ENCODE assay signal across 19 cellular contexts in the genomic region with DNA sequence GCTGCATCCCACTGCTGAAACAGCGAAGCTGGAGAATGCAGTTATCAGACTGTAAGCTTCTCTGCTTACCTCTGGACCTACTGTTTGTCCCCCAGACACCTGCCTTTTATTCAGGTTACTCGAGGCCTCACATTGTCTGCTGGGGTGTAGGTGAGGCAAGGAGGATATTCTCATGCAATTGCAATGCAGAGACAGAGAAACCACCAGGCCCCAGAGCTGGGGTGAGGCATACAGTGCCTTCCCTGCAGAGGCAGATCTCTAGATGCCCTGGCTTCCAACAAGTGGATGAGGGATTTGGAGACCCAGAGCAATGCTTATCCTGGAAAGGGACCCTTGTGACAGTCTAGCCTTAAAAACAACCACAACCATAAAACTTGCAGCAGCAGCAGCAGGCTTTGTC.
DNase-seq lines count a peak whose midpoint lies in the region; ATAC-seq, FAIRE-seq and TF ChIP-seq lines count a peak whose summit lies in the region.
"Had no signal": no experiment of that assay in that cellular context is flagged by ENCODE, and none has a peak within 500 bp of the region (broad histone marks: within the 10 kb centered on the region; RNA-seq: fewer than 3 reads in every experiment).

No MANE protein-coding gene starts in this region.

- no peak overlapping the region for H3K56ac ChIP-seq in H9 (ENCODE audit: insufficient read length, low read depth, low read length)
- H3K56ac ChIP-seq in H1 (replicated peaks; ENCODE audit: insufficient read length, low read depth, low read length) = no peak overlapping the region

- no peak overlapping the region for H3K4me3 Mint-ChIP-seq in H9
- H3K4me3 Mint-ChIP-seq: B cell; CD8-positive, alpha-beta T cell; HFFc6 had no signal

- no peaks in the 10 kb centered on the region for H3K36me3 ChIP-seq in H1 (ENCODE audit: control insufficient read depth in 2 of 4, insufficient read depth in 4 of 4, low read length in 3 of 4)

- TF ChIP-seq RAD21 in H1 (IDR thresholded peaks at IDR 0.05 in 1 of 2, conservative IDR thresholded peaks at IDR 0.05 in 1 of 2; ENCODE audit: low read depth in 2 of 2, low read length in 2 of 2) = 0 out of 4 replicates have a peak, but pooled peaks of 1 of the 2 experiments have one; percentile 3

- H3K9ac ChIP-seq in H9 (ENCODE audit: extremely low read depth, insufficient read length, low read length) (no peak overlapping the region), H1 (replicated peaks in 1 of 4; ENCODE audit: extremely low read depth in 1 of 4, low read depth in 3 of 4, low read length in 3 of 4) (no peak overlapping the region)
- H3K9ac ChIP-seq: BLaER1 treated with 17β-estradiol and CSF1 and Interleukin-3, amounts not matched to agents 10 nM and 100 nM had no signal

- no peaks in the 10 kb centered on the region for H3K79me1 ChIP-seq in H9 (ENCODE audit: insufficient read depth, low read depth, low read length, poor library complexity, severe bottlenecking)
- H3K79me1 ChIP-seq in H1 (ENCODE audit: low read depth, low read length) = no peaks in the 10 kb centered on the region

- no peaks in the 10 kb centered on the region for H3K27me3 Mint-ChIP-seq in H9 (ENCODE audit: low read depth)
- H3K27me3 Mint-ChIP-seq: B cell had no signal

- TF ChIP-seq EP300 in H1 (IDR thresholded peaks at IDR 0.05; ENCODE audit: borderline replicate concordance in 1 of 2, low read depth in 2 of 2, low read length in 2 of 2) = no peak

- H3K27ac Mint-ChIP-seq in H9 = peak overlapping the region in 2 of 3 experiments; percentile 44 to 79; a peak in 2 of 7 replicates
- H3K27ac Mint-ChIP-seq: B cell; CD8-positive, alpha-beta T cell; HFFc6 had no signal

- H3K27ac ChIP-seq in H9 (ENCODE audit: insufficient read length, low read depth, low read length) (no peak overlapping the region), H1 (ENCODE audit: low read depth, low read length) (no peak overlapping the region; the same call in 1 of the 2 replicates)
- H3K27ac ChIP-seq: BLaER1 treated with 17β-estradiol and CSF1 and Interleukin-3, amounts not matched to agents 10 nM and 100 nM had no signal

- H4K20me1 ChIP-seq in H9 (ENCODE audit: control insufficient read depth, insufficient read depth, insufficient read length) (no peaks in the 10 kb centered on the region), H1 (replicated peaks in 1 of 2; ENCODE audit: control insufficient read depth in 1 of 2, insufficient read depth in 2 of 2, low read length in 2 of 2) (no peaks in the 10 kb centered on the region)
- H4K20me1 ChIP-seq: BLaER1 treated with 17β-estradiol and CSF1 and Interleukin-3, amounts not matched to agents 10 nM and 100 nM had no signal

- no peaks in the 10 kb centered on the region for H3K79me2 ChIP-seq in H9 (ENCODE audit: insufficient read depth, low read length)
- H3K79me2 ChIP-seq in H1 (ENCODE audit: control insufficient read depth in 1 of 2, insufficient read depth in 2 of 2, low read length in 2 of 2) = no peaks in the 10 kb centered on the region

- no peak for TF ChIP-seq POLR2A in H1 (IDR thresholded peaks at IDR 0.05; ENCODE audit: control extremely low read depth in 1 of 2, low read depth in 2 of 2, low read length in 2 of 2)

- H4K5ac ChIP-seq in H9 (ENCODE audit: insufficient read length, low read depth, low read length) (no peak overlapping the region), H1 (ENCODE audit: insufficient read length, low read depth, low read length) (no peak overlapping the region)

- no peaks in the 10 kb centered on the region; the same call in 1 of the 2 replicates for H3K4me1 ChIP-seq in H9 (ENCODE audit: insufficient read depth, low read length)
- H3K4me1 ChIP-seq in H1 (replicated peaks in 1 of 4; ENCODE audit: control insufficient read depth in 3 of 4, insufficient read depth in 4 of 4, low read length in 3 of 4) = peaks cover 0 to 6% (median 1%) of the 10 kb centered on the region in 4 experiments; a peak in 2 of 7 replicates

- H2BK20ac ChIP-seq in H9 (ENCODE audit: low read depth, low read length, poor library complexity, severe bottlenecking) = no peak overlapping the region
- H2BK20ac ChIP-seq in H1 (ENCODE audit: low read length) = no peak overlapping the region

- no peak overlapping the region for H3K18ac ChIP-seq in H9 (ENCODE audit: insufficient read length, low read depth, low read length)
- no peak overlapping the region for H3K18ac ChIP-seq in H1 (ENCODE audit: extremely low read depth, low read length)

- H3K9me3 Mint-ChIP-seq in H9 = no peaks in the 10 kb centered on the region; a peak in 1 of 5 replicates
- H3K9me3 Mint-ChIP-seq: CD8-positive, alpha-beta T cell; HFFc6 had no signal

- H2BK12ac ChIP-seq in H9 (ENCODE audit: insufficient read length, low read depth, low read length) (no peak overlapping the region), H1 (ENCODE audit: low read depth, low read length) (0 out of 2 replicates have a peak overlapping the region, but pooled peaks have one; percentile 46)

- no peak overlapping the region for H2BK5ac ChIP-seq in H9 (ENCODE audit: insufficient read length, low read length)
- H2BK5ac ChIP-seq in H1 (ENCODE audit: low read depth, low read length) = 0 out of 2 replicates have a peak overlapping the region, but pooled peaks have one; percentile 19

- H4K8ac ChIP-seq in H9 (replicated peaks; ENCODE audit: insufficient read length, low read depth, low read length) (no peak overlapping the region), H1 (ENCODE audit: extremely low read depth, insufficient read depth, low read length) (no peak overlapping the region)

- H2BK120ac ChIP-seq in H9 (ENCODE audit: low read depth, low read length, poor library complexity, severe bottlenecking) (no peak overlapping the region), H1 (replicated peaks; ENCODE audit: low read depth, low read length) (no peak overlapping the region)

- H2AK5ac ChIP-seq in H9 (ENCODE audit: insufficient read length, low read length) (no peak overlapping the region), H1 (ENCODE audit: low read depth, low read length) (no peak overlapping the region)

- H4K91ac ChIP-seq in H9 (ENCODE audit: insufficient read length, low read depth, low read length) (no peak overlapping the region), H1 (replicated peaks; ENCODE audit: insufficient read length, low read length) (no peak overlapping the region)

- POLR2A ChIA-PET in H1 (lab: Charles Lee; ENCODE audit: partially characterized antibody) = no interaction called here

- no peak for FAIRE-seq in H1 (lab: Jason Lieb, UNC)
- FAIRE-seq: G401.6, GM12891, GM19239, H54, HTR-8/SVneo had no signal

- peaks cover 24 to 29% of the 10 kb centered on the region in 2 experiments for H3K4me1 Mint-ChIP-seq in H9
- H3K4me1 Mint-ChIP-seq: B cell had no signal

- no peak overlapping the region for H2BK15ac ChIP-seq in H9 (ENCODE audit: low read depth, low read length)
- H2BK15ac ChIP-seq in H1 (ENCODE audit: low read length) = no peak overlapping the region

- H3K27me3 ChIP-seq in H9 (ENCODE audit: insufficient read depth, low read length) = no peaks in the 10 kb centered on the region
- H3K27me3 ChIP-seq in H1 (replicated peaks in 1 of 4; ENCODE audit: control insufficient read depth in 3 of 4, extremely low read depth in 1 of 4, insufficient read depth in 3 of 4, low read length in 3 of 4) = no peaks in the 10 kb centered on the region
- H3K27me3 ChIP-seq: BLaER1 treated with 17β-estradiol and CSF1 and Interleukin-3, amounts not matched to agents 10 nM and 100 nM had no signal

- H2AFZ ChIP-seq in H9 (ENCODE audit: low read length) (no peak overlapping the region), H1 (ENCODE audit: low read length) (no peak overlapping the region)

- no peak overlapping the region for H3K4me3 ChIP-seq in H1 (ENCODE audit: extremely low read depth in 1 of 4, insufficient read depth in 2 of 4, low read depth in 3 of 4, low read length in 4 of 4)
- H3K4me3 ChIP-seq: BLaER1 treated with 17β-estradiol and CSF1 and Interleukin-3, amounts not matched to agents 10 nM and 100 nM had no signal

- H3K4me2 ChIP-seq in H9 (ENCODE audit: insufficient read depth, insufficient read length, low read length) (no peak overlapping the region), H1 (ENCODE audit: insufficient read depth in 1 of 2, low read depth in 2 of 2, low read length in 2 of 2) (peak overlapping the region in 1 of 2 experiments; percentile 16; a peak in 2 of 4 replicates)
- H3K4me2 ChIP-seq: BLaER1 treated with 17β-estradiol and CSF1 and Interleukin-3, amounts not matched to agents 10 nM and 100 nM had no signal

- H3T11ph ChIP-seq in H9 (ENCODE audit: low read length) = no peak overlapping the region

- CTCF ChIA-PET in H1 (lab: Charles Lee; ENCODE audit: partially characterized antibody) = interaction anchor here (1.3 kb wide), 1 partner anchor 18 kb away, joined by 3 read pairs; no protein-coding TSS in a partner anchor

- H3K4ac ChIP-seq in H9 (ENCODE audit: low read depth, low read length) (no peak overlapping the region), H1 (replicated peaks; ENCODE audit: insufficient read length, low read depth, low read length) (no peak overlapping the region)

- TF ChIP-seq CTCF in H9 (conservative IDR thresholded peaks at IDR 0.05) = no peak
- no peak for TF ChIP-seq CTCF in H1 (IDR thresholded peaks at IDR 0.05; ENCODE audit: control extremely low read depth in 1 of 3, insufficient read depth in 1 of 3, low read depth in 1 of 3, low read length in 3 of 3)

- no peak overlapping the region for H3K14ac ChIP-seq in H9 (ENCODE audit: insufficient read depth, low read length)
- no peak overlapping the region for H3K14ac ChIP-seq in H1 (ENCODE audit: insufficient read length)

- H3K23ac ChIP-seq in H9 (ENCODE audit: insufficient read length, low read depth, low read length) (no peak overlapping the region), H1 (ENCODE audit: insufficient read length) (no peak overlapping the region)

- peaks cover 0 to 5% (median 0%) of the 10 kb centered on the region in 3 experiments; a peak in 3 of 7 replicates for H3K36me3 Mint-ChIP-seq in H9 (ENCODE audit: insufficient read depth in 1 of 3, low read depth in 3 of 3)

- H3K9me3 ChIP-seq in H9 (ENCODE audit: control insufficient read depth, low read depth, low read length) (no peaks in the 10 kb centered on the region), H1 (ENCODE audit: insufficient read depth in 2 of 2, low read depth in 1 of 2, low read length in 1 of 2) (no peaks in the 10 kb centered on the region)
- H3K9me3 ChIP-seq: BLaER1 treated with 17β-estradiol and CSF1 and Interleukin-3, amounts not matched to agents 10 nM and 100 nM had no signal

- H3K23me2 ChIP-seq in H9 (ENCODE audit: insufficient read length, low read depth, low read length, poor library complexity, severe bottlenecking) (no peaks in the 10 kb centered on the region), H1 (ENCODE audit: low read depth, low read length) (no peaks in the 10 kb centered on the region)

- no peak for ATAC-seq in HG02973 (IDR thresholded peaks at IDR 0.05; ENCODE audit: unreplicated experiment)
- ATAC-seq: CD8-positive, alpha-beta T cell; HCT116 had no signal

- DNase-seq in H9 = no peak
- DNase-seq in H1 (ENCODE audit: low read depth in 1 of 2, low spot score in 2 of 2) = no peak
- peak; percentile 17 for DNase-seq in iPS-NIHi11 (ENCODE audit: low spot score)
- DNase-seq in T-helper 1 cell = no peak
- no peak for DNase-seq in mucosa of gallbladder (ENCODE audit: low spot score)
- DNase-seq: CD8-positive, alpha-beta T cell; COR-L47; DMS 273 treated with DMSO at 0.1 percent for 48 hours; HFFc6; IMR-90 had no signal

- no CpG with 5 or more reads among the region's 2 CpGs for WGBS in H9 (ENCODE audit: extremely low coverage, insufficient read length, low lambda C conversion rate)
- WGBS in H1 (ENCODE audit: extremely low coverage in 1 of 2, insufficient coverage in 1 of 2, insufficient read length in 1 of 2, insufficient replicate concordance in 2 of 2, low coverage in 1 of 2, low lambda C conversion rate in 2 of 2, missing lambda C conversion rate in 1 of 2), 2 experiments = 65% methylated on average over 2 of the region's 2 CpGs; no CpG with 5 or more reads in 1 of the 2 experiments
